Comparison of ENCODE assay signal across 27 cellular contexts in genomic region chr12:62655524-62656160, GRCh38.
A peak's percentile ranks its signal among the peaks of the same experiment; 100 is the strongest.
DNase-seq lines count a peak whose midpoint lies in the region; ATAC-seq and TF ChIP-seq lines count a peak whose summit lies in the region.
"Had no signal": no experiment of that assay in that cellular context is flagged by ENCODE, and none has a peak within 500 bp of the region (broad histone marks: within the 10 kb centered on the region; RNA-seq: fewer than 3 reads in every experiment).

No MANE protein-coding gene starts in this region.

- H3K4me3 ChIP-seq in HUES64 (ENCODE audit: low read length): no peak overlapping the region
- H3K4me3 ChIP-seq in dorsolateral prefrontal cortex: peak overlapping the region in 1 of 59 donors; percentile 2
- H3K4me3 ChIP-seq in smooth muscle cell: no peak overlapping the region
- H3K4me3 ChIP-seq: BLaER1, lower lobe of right lung, right atrium auricular region, spleen, thoracic aorta, vagina had no signal

- ATAC-seq in activated CD8-positive, alpha-beta T cell treated with anti-CD3 and anti-CD28 coated beads, Interleukin-2, amount 10 ng/mL, durations not matched to agents 7 days and 5 days: no peak
- ATAC-seq: HCT116; HepG2; lower lobe of right lung; stimulated activated naive CD8-positive, alpha-beta T cell treated with anti-CD3 and anti-CD28 coated beads, Interleukin-15, Interleukin-2, amounts not matched to agents 100 U/mL and 50 U/mL, for 24 hours had no signal

- H3K4me1 Mint-ChIP-seq in activated CD8-positive, alpha-beta T cell treated with anti-CD3 and anti-CD28 coated beads, Interleukin-2, amount 10 ng/mL, durations not matched to agents 7 days and 5 days (ENCODE audit: low read depth): peaks cover 20% of the 10 kb centered on the region
- H3K4me1 Mint-ChIP-seq: activated naive CD4-positive, alpha-beta T cell treated with anti-CD3 and anti-CD28 coated beads, Interleukin-2, amount 50 U/mL, for 24 hours had no signal

- H3K9me3 ChIP-seq in HUES64 (ENCODE audit: insufficient read depth, low read depth, low read length) (no peaks in the 10 kb centered on the region), smooth muscle cell (replicated peaks; ENCODE audit: low read depth) (no peaks in the 10 kb centered on the region)
- H3K9me3 ChIP-seq: lower lobe of right lung, right atrium auricular region, spleen, thoracic aorta, vagina had no signal

- H3K9me3 Mint-ChIP-seq in activated CD8-positive, alpha-beta T cell treated with anti-CD3 and anti-CD28 coated beads, Interleukin-2, amount 10 ng/mL, durations not matched to agents 7 days and 5 days (ENCODE audit: insufficient read depth): no peaks in the 10 kb centered on the region
- H3K9me3 Mint-ChIP-seq: activated naive CD4-positive, alpha-beta T cell treated with anti-CD3 and anti-CD28 coated beads, Interleukin-2, amount 50 U/mL, for 24 hours; activated T-helper 2 cell treated with anti-CD3 and anti-CD28 coated beads, Interferon-gamma antibody, Interleukin-2, Interleukin-4, amounts not matched to agents 10 μg/mL and 5 μg/mL and 100 μg/mL, durations not matched to agents 14 hours and 24 hours and 36 hours had no signal

- H3K36me3 ChIP-seq in HUES64 (ENCODE audit: insufficient read depth, low read length): no peaks in the 10 kb centered on the region
- H3K36me3 ChIP-seq in smooth muscle cell (ENCODE audit: low read depth): no peaks in the 10 kb centered on the region
- H3K36me3 ChIP-seq: BLaER1, lower lobe of right lung, right atrium auricular region, spleen, thoracic aorta, vagina had no signal

- TF ChIP-seq CTCF in dorsolateral prefrontal cortex (IDR thresholded peaks at IDR 0.05 in 54 of 56, conservative IDR thresholded peaks at IDR 0.05 in 2 of 56; ENCODE audit: low read depth in 1 of 56, partially characterized antibody in 56 of 56) (no peak), smooth muscle cell (IDR thresholded peaks at IDR 0.05; ENCODE audit: borderline replicate concordance, insufficient read depth, poor library complexity, severe bottlenecking) (no peak)

- no peaks in the 10 kb centered on the region for H3K36me3 Mint-ChIP-seq in activated CD8-positive, alpha-beta T cell treated with anti-CD3 and anti-CD28 coated beads, Interleukin-2, amount 10 ng/mL, durations not matched to agents 7 days and 5 days (ENCODE audit: low read depth)
- H3K36me3 Mint-ChIP-seq: activated naive CD4-positive, alpha-beta T cell treated with anti-CD3 and anti-CD28 coated beads, Interleukin-2, amount 50 U/mL, for 24 hours had no signal

- intact Hi-C loops in dorsolateral prefrontal cortex (cut with DNase I): no loop called here

- no peak overlapping the region for H3K4me3 Mint-ChIP-seq in activated CD8-positive, alpha-beta T cell treated with anti-CD3 and anti-CD28 coated beads, Interleukin-2, amount 10 ng/mL, durations not matched to agents 7 days and 5 days
- H3K4me3 Mint-ChIP-seq: activated naive CD4-positive, alpha-beta T cell treated with anti-CD3 and anti-CD28 coated beads, Interleukin-2, amount 50 U/mL, for 24 hours had no signal

- H3K27me3 ChIP-seq in HUES64 (ENCODE audit: insufficient read depth, low read length) (peaks cover 38% of the 10 kb centered on the region), dorsolateral prefrontal cortex (no peaks in the 10 kb centered on the region), layer of hippocampus (ENCODE audit: control insufficient read depth, insufficient read depth, low read length) (no peaks in the 10 kb centered on the region), smooth muscle cell (ENCODE audit: low read depth) (no peaks in the 10 kb centered on the region)
- H3K27me3 ChIP-seq: BLaER1, right atrium auricular region, spleen, vagina had no signal

- CTCF ChIA-PET in activated CD8-positive, alpha-beta T cell treated with anti-CD3 and anti-CD28 coated beads, Interleukin-2, amount 10 ng/mL, durations not matched to agents 7 days and 5 days (lab: Charles Lee): interaction anchor here (0.6 to 1.3 kb wide), 3 partner anchors 14 to 40 kb away, joined by 3 to 5 read pairs (median 3); no protein-coding TSS in a partner anchor

- H3K27ac ChIP-seq in HUES64 (ENCODE audit: low read depth, low read length) (peak overlapping the region; percentile 84; the same call in 1 of the 2 replicates), dorsolateral prefrontal cortex (peak overlapping the region in 45 of 59 donors; percentile 1 to 72 (median 29)), layer of hippocampus (ENCODE audit: low read depth, low read length) (peak overlapping the region; percentile 17), smooth muscle cell (ENCODE audit: low read depth) (no peak overlapping the region)
- H3K27ac ChIP-seq: BLaER1, lower lobe of right lung, right atrium auricular region, spleen, thoracic aorta, vagina had no signal

- no peak overlapping the region for H3K27ac Mint-ChIP-seq in activated CD8-positive, alpha-beta T cell treated with anti-CD3 and anti-CD28 coated beads, Interleukin-2, amount 10 ng/mL, durations not matched to agents 7 days and 5 days
- H3K27ac Mint-ChIP-seq: activated naive CD4-positive, alpha-beta T cell treated with anti-CD3 and anti-CD28 coated beads, Interleukin-2, amount 50 U/mL, for 24 hours; activated T-helper 2 cell treated with anti-CD3 and anti-CD28 coated beads, Interferon-gamma antibody, Interleukin-2, Interleukin-4, amounts not matched to agents 10 μg/mL and 5 μg/mL and 100 μg/mL, durations not matched to agents 14 hours and 24 hours and 36 hours had no signal

- WGBS in HUES64: 52% methylated on average over 8 of the region's 8 CpGs
- 85% methylated on average over 8 of the region's 8 CpGs for WGBS in smooth muscle cell (ENCODE audit: low lambda C conversion rate)

- DNase-seq in dorsolateral prefrontal cortex (peak in 1 of 10 donors; percentile 54), superior temporal gyrus (ENCODE audit: extremely low spot score) (peak; percentile 34), smooth muscle cell (lab: John Stamatoyannopoulos, UW; ENCODE audit: unreplicated experiment) (no peak), NOMO-1 (lab: John Stamatoyannopoulos, UW; ENCODE audit: unreplicated experiment in 2 of 2) (no peak)
- no peak for DNase-seq in activated CD8-positive, alpha-beta T cell treated with anti-CD3 and anti-CD28 coated beads, Interleukin-2, amount 10 ng/mL, durations not matched to agents 7 days and 5 days
- DNase-seq: activated CD4-positive, alpha-beta T cell treated with anti-CD3 and anti-CD28 coated beads for 4 hours; amniotic stem cell; effector memory CD4-positive, alpha-beta T cell; Kasumi-1; lower lobe of right lung; NCI-H1417 treated with DMSO at 0.1 percent for 48 hours; NCI-H2081; NCI-H2227 treated with DMSO at 0.1 percent for 48 hours; spleen; stimulated activated CD4-positive, alpha-beta T cell treated with anti-CD3 and anti-CD28 coated beads, Interleukin-2, amount 100 ng/mL, for 24 hours; stimulated activated naive CD8-positive, alpha-beta T cell treated with anti-CD3 and anti-CD28 coated beads, Interleukin-15, Interleukin-2, amounts not matched to agents 100 U/mL and 50 U/mL, for 24 hours; T-helper 9 cell had no signal

- no peaks in the 10 kb centered on the region for H4K20me1 ChIP-seq in smooth muscle cell (ENCODE audit: low read depth)
- H4K20me1 ChIP-seq: BLaER1 had no signal

- H3K4me1 ChIP-seq in HUES64 (ENCODE audit: insufficient read depth, low read length) (peaks cover 88% of the 10 kb centered on the region), smooth muscle cell (ENCODE audit: low read depth) (peaks cover 55% of the 10 kb centered on the region)
- H3K4me1 ChIP-seq: lower lobe of right lung, right atrium auricular region, vagina had no signal

- no peaks in the 10 kb centered on the region for H3F3A ChIP-seq in smooth muscle cell (ENCODE audit: low read depth)

- H3K27me3 Mint-ChIP-seq in activated CD8-positive, alpha-beta T cell treated with anti-CD3 and anti-CD28 coated beads, Interleukin-2, amount 10 ng/mL, durations not matched to agents 7 days and 5 days (ENCODE audit: low read depth): peaks cover 72% of the 10 kb centered on the region
- H3K27me3 Mint-ChIP-seq: activated naive CD4-positive, alpha-beta T cell treated with anti-CD3 and anti-CD28 coated beads, Interleukin-2, amount 50 U/mL, for 24 hours had no signal

- no peak overlapping the region for H3K4me2 ChIP-seq in smooth muscle cell

- POLR2A ChIA-PET in activated CD8-positive, alpha-beta T cell treated with anti-CD3 and anti-CD28 coated beads, Interleukin-2, amount 10 ng/mL, durations not matched to agents 7 days and 5 days (lab: Charles Lee): no interaction called here

- H3K79me2 ChIP-seq in smooth muscle cell (ENCODE audit: low read depth): no peaks in the 10 kb centered on the region

- H3K9ac ChIP-seq in HUES64 (ENCODE audit: low read depth, low read length) (no peak overlapping the region), smooth muscle cell (ENCODE audit: low read depth) (no peak overlapping the region)
- H3K9ac ChIP-seq: BLaER1 had no signal

- no peak overlapping the region for H2AFZ ChIP-seq in smooth muscle cell (ENCODE audit: low read depth)
